16 cellular contexts compared by ENCODE assay signal in the genomic region with DNA sequence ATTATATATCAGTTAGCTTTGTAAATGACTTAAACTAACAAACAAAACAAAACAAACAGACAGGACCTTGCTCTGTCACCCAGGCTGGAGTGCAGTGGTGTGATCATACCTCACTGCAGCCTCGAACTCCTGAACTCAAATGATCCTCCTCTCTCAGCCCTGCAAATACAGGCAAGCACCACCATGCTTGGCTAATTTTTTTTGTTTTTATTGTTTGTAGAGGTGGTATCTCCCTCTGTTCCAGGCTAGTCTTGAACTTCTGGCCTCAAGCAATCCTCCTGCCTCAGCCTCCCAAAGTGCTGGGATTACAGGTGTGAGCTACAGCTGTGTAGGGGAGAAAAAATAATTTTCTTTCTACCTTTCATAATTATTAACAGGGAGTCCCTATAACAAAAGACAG.
"Had no signal": no experiment of that assay in that cellular context is flagged by ENCODE, and none has a peak within 500 bp of the region (broad histone marks: within the 10 kb centered on the region; RNA-seq: fewer than 3 reads in every experiment).

No MANE protein-coding gene starts in this region.

- H3K27ac ChIP-seq: right atrium auricular region, transverse colon had no signal

- H3K27me3 ChIP-seq: esophagus squamous epithelium, right atrium auricular region, transverse colon had no signal

- H3K4me3 ChIP-seq: esophagus squamous epithelium, lung, right atrium auricular region, transverse colon had no signal

- DNase-seq: activated CD4-positive, alpha-beta T cell treated with anti-CD3 and anti-CD28 coated beads for 1 hour; activated CD4-positive, alpha-beta T cell treated with anti-CD3 and anti-CD28 coated beads, Interleukin-2, amount 50 U/mL, for 4 hours; activated naive CD4-positive, alpha-beta T cell treated with anti-CD3 and anti-CD28 coated beads for 36 hours; activated naive CD8-positive, alpha-beta T cell treated with anti-CD3 and anti-CD28 coated beads, Interleukin-2, amount 50 U/mL, for 24 hours; esophagus squamous epithelium; left colon; midbrain; small intestine; stimulated activated CD4-positive, alpha-beta T cell treated with anti-CD3 and anti-CD28 coated beads, Interleukin-4, amount 100 ng/mL, for 24 hours; stimulated activated naive CD4-positive, alpha-beta T cell; T-helper 1 cell; T1000; transverse colon had no signal

- H3K9me3 ChIP-seq: esophagus squamous epithelium, transverse colon had no signal

- H3K4me1 ChIP-seq: transverse colon had no signal

- H3K36me3 ChIP-seq: esophagus squamous epithelium, right atrium auricular region, transverse colon had no signal

- ATAC-seq: activated naive CD8-positive, alpha-beta T cell treated with anti-CD3 and anti-CD28 coated beads, Interleukin-2, amount 50 U/mL, for 24 hours; activated T-helper 17 cell treated with anti-CD3 and anti-CD28 coated beads, Interleukin-2, amount 50 U/mL, for 72 hours; left colon had no signal
